1 cellular context compared by ENCODE assay signal in the genomic region with DNA sequence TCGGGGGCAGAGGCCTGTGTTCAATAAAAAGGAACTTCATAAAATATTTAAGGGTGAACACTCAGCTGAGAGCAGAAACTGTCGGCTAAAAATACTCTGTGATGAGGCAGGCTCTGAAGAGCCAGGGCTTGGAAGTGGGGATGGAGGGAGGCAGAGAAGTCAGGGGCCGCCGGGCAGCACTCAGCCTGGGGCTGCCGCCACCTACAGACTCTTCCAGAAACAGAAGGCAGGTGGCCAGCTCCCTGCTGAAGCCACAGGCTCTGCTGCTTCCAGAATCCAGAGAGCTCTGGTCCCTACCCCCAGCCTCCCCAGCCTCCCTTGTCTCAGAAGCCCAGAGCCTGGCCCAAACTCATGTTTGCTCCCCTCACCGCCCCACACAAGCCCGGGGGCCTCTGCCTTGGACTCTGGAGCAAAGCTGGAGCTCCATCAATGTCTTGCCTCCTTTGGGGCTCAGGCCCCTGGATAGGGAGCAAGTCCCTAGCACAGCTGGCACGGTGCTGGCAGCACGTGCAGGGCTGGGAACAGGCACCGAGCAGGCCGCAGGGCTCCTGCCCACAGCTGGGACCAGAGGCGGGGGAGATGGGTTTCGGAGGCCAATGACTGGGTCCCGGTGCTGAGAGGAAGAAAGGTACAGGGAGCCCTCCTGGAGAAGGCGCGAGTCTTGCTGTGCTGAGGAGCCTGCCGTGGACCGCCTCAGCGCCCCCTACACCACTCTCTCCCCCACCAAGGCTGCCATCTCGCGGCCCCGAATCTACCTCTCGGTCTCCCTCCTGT.
TF ChIP-seq lines count a peak whose summit lies in the region.

No MANE protein-coding gene starts in this region.

TF ChIP-seq in GM23338, 12 proteins besides CTCF, POLR2A, EP300 and RAD21 (continued from another document):
- TF ChIP-seq, protein P1, sequence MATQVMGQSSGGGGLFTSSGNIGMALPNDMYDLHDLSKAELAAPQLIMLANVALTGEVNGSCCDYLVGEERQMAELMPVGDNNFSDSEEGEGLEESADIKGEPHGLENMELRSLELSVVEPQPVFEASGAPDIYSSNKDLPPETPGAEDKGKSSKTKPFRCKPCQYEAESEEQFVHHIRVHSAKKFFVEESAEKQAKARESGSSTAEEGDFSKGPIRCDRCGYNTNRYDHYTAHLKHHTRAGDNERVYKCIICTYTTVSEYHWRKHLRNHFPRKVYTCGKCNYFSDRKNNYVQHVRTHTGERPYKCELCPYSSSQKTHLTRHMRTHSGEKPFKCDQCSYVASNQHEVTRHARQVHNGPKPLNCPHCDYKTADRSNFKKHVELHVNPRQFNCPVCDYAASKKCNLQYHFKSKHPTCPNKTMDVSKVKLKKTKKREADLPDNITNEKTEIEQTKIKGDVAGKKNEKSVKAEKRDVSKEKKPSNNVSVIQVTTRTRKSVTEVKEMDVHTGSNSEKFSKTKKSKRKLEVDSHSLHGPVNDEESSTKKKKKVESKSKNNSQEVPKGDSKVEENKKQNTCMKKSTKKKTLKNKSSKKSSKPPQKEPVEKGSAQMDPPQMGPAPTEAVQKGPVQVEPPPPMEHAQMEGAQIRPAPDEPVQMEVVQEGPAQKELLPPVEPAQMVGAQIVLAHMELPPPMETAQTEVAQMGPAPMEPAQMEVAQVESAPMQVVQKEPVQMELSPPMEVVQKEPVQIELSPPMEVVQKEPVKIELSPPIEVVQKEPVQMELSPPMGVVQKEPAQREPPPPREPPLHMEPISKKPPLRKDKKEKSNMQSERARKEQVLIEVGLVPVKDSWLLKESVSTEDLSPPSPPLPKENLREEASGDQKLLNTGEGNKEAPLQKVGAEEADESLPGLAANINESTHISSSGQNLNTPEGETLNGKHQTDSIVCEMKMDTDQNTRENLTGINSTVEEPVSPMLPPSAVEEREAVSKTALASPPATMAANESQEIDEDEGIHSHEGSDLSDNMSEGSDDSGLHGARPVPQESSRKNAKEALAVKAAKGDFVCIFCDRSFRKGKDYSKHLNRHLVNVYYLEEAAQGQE (IDR thresholded peaks at IDR 0.05; ENCODE audit: unreplicated experiment): no peak
- no peak for TF ChIP-seq ZNF114 (CRISPR knock-in tag; IDR thresholded peaks at IDR 0.05)
- TF ChIP-seq, protein P2, sequence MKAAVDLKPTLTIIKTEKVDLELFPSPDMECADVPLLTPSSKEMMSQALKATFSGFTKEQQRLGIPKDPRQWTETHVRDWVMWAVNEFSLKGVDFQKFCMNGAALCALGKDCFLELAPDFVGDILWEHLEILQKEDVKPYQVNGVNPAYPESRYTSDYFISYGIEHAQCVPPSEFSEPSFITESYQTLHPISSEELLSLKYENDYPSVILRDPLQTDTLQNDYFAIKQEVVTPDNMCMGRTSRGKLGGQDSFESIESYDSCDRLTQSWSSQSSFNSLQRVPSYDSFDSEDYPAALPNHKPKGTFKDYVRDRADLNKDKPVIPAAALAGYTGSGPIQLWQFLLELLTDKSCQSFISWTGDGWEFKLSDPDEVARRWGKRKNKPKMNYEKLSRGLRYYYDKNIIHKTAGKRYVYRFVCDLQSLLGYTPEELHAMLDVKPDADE (IDR thresholded peaks at IDR 0.05): no peak
- no peak for TF ChIP-seq EZH2phosphoT487 (IDR thresholded peaks at IDR 0.05; ENCODE audit: unreplicated experiment)
- TF ChIP-seq JUNB (IDR thresholded peaks at IDR 0.05; ENCODE audit: unreplicated experiment): no peak
- no peak for TF ChIP-seq NANOG (IDR thresholded peaks at IDR 0.05; ENCODE audit: borderline replicate concordance)
- no peak for TF ChIP-seq STAT1 (IDR thresholded peaks at IDR 0.05; ENCODE audit: unreplicated experiment)
- TF ChIP-seq, protein P3, sequence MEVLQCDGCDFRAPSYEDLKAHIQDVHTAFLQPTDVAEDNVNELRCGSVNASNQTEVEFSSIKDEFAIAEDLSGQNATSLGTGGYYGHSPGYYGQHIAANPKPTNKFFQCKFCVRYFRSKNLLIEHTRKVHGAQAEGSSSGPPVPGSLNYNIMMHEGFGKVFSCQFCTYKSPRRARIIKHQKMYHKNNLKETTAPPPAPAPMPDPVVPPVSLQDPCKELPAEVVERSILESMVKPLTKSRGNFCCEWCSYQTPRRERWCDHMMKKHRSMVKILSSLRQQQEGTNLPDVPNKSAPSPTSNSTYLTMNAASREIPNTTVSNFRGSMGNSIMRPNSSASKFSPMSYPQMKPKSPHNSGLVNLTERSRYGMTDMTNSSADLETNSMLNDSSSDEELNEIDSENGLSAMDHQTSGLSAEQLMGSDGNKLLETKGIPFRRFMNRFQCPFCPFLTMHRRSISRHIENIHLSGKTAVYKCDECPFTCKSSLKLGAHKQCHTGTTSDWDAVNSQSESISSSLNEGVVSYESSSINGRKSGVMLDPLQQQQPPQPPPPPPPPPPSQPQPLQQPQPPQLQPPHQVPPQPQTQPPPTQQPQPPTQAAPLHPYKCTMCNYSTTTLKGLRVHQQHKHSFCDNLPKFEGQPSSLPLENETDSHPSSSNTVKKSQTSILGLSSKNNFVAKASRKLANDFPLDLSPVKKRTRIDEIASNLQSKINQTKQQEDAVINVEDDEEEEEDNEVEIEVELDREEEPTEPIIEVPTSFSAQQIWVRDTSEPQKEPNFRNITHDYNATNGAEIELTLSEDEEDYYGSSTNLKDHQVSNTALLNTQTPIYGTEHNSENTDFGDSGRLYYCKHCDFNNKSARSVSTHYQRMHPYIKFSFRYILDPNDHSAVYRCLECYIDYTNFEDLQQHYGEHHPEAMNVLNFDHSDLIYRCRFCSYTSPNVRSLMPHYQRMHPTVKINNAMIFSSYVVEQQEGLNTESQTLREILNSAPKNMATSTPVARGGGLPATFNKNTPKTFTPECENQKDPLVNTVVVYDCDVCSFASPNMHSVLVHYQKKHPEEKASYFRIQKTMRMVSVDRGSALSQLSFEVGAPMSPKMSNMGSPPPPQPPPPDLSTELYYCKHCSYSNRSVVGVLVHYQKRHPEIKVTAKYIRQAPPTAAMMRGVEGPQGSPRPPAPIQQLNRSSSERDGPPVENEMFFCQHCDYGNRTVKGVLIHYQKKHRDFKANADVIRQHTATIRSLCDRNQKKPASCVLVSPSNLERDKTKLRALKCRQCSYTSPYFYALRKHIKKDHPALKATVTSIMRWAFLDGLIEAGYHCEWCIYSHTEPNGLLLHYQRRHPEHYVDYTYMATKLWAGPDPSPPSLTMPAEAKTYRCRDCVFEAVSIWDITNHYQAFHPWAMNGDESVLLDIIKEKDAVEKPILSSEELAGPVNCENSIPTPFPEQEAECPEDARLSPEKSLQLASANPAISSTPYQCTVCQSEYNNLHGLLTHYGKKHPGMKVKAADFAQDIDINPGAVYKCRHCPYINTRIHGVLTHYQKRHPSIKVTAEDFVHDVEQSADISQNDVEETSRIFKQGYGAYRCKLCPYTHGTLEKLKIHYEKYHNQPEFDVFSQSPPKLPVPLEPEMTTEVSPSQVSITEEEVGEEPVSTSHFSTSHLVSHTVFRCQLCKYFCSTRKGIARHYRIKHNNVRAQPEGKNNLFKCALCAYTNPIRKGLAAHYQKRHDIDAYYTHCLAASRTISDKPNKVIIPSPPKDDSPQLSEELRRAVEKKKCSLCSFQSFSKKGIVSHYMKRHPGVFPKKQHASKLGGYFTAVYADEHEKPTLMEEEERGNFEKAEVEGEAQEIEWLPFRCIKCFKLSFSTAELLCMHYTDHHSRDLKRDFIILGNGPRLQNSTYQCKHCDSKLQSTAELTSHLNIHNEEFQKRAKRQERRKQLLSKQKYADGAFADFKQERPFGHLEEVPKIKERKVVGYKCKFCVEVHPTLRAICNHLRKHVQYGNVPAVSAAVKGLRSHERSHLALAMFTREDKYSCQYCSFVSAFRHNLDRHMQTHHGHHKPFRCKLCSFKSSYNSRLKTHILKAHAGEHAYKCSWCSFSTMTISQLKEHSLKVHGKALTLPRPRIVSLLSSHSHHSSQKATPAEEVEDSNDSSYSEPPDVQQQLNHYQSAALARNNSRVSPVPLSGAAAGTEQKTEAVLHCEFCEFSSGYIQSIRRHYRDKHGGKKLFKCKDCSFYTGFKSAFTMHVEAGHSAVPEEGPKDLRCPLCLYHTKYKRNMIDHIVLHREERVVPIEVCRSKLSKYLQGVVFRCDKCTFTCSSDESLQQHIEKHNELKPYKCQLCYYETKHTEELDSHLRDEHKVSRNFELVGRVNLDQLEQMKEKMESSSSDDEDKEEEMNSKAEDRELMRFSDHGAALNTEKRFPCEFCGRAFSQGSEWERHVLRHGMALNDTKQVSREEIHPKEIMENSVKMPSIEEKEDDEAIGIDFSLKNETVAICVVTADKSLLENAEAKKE (CRISPR knock-in tag; IDR thresholded peaks at IDR 0.05): no peak
- TF ChIP-seq POLR2AphosphoS5 (IDR thresholded peaks at IDR 0.05; ENCODE audit: low read depth): no peak
- TF ChIP-seq ZNF331 (CRISPR knock-in tag; IDR thresholded peaks at IDR 0.05; ENCODE audit: low read depth): no peak
